In the genomic region with DNA sequence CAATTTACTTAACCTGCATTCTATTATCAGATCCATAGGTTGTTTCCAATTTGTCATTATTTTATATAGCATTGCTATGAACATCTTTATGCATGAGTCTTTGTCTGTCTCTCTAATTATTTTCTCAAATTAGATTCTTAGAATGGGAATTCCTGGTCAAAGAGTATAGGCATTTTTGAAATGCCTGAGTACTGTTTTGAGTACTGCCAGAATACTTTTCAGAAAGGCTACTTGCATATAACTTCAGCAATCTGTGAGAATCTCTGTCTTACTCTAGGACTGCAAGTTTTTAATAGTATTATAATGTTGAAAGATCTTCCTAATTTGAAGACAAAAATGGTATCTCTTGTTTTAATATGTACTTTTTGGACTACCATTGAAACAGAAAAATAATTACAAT, we compare ENCODE assay signal across 22 cellular contexts.
"Had no signal": no experiment of that assay in that cellular context is flagged by ENCODE, and none has a peak within 500 bp of the region (broad histone marks: within the 10 kb centered on the region; RNA-seq: fewer than 3 reads in every experiment).

No MANE protein-coding gene starts in this region.

- DNase-seq: activated CD4-positive, alpha-beta T cell treated with anti-CD3 and anti-CD28 coated beads for 48 hours; activated CD4-positive, alpha-beta T cell treated with anti-CD3 and anti-CD28 coated beads, Interleukin-2, amount 50 U/mL, for 4 hours; activated CD4-positive, CD25-positive, alpha-beta regulatory T cell treated with anti-CD3 and anti-CD28 coated beads, Interleukin-2, amount 50 U/mL, for 72 hours; activated CD8-positive, alpha-beta memory T cell treated with anti-CD3 and anti-CD28 coated beads, Interleukin-2, amount 50 U/mL, for 48 hours; activated CD8-positive, alpha-beta T cell treated with anti-CD3 and anti-CD28 coated beads, Interleukin-2, amount 10 ng/mL, durations not matched to agents 7 days and 5 days; activated effector memory CD4-positive, alpha-beta T cell treated with Interleukin-2 at 50 U/mL for 16 hours; activated naive CD4-positive, alpha-beta T cell; activated T-cell treated with anti-CD3 and anti-CD28 coated beads, Interleukin-2, amount 50 U/mL, for 1 hour; amygdala; caudate nucleus; Kasumi-1; KBM-7; NCI-H1092; NCI-H1930; NCI-H2171; NCI-H526; NCI-H82; NK-92 treated with Interleukin-12 subunit alpha and Interleukin-12 subunit beta, amount 100 ng/mL, for 24 hours; OCI-M1; Peyer's patch; Right ventricle myocardium superior; SJCRH30 had no signal

- ATAC-seq: activated CD8-positive, alpha-beta T cell treated with anti-CD3 and anti-CD28 coated beads, Interleukin-2, amount 10 ng/mL, durations not matched to agents 7 days and 5 days had no signal
